8 cellular contexts compared by ENCODE assay signal in the genomic region with DNA sequence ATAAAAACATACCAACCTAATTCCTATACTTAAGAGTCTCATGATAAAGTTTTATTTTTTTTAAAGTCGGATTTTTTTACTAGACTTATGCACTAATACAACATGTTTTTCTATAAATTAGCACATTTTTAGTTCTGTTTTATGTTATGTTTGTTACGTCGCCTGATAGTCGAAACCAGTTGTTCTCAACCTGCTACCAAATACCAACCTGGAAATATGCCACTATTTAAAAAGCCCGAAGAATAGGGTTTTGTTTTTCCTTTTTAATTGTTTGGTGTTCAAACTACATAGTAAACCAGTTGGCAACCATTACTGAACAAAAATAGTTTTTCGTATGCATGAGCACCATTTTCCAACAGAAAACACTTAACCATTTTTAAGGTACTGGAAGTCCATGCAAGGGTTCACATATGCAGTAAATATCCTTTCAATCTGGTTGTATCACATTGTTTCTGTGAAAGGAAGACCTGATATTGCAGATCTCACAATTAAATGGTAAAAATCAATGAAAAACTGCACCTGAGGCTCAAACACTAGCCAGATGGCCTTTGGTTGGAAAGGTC. TPM values are rescaled to one million over a fixed set of nuclear protein-coding genes. Genes with fewer than 3 reads are reported as not detected.
DNase-seq lines count a peak whose midpoint lies in the region; ATAC-seq and TF ChIP-seq lines count a peak whose summit lies in the region.

No MANE protein-coding gene starts in this region.

- peak overlapping the region; percentile 82 to 99 (median 93) for H3K4me3 ChIP-seq in BLaER1 treated with 17β-estradiol and CSF1 and Interleukin-3, amounts not matched to agents 10 nM and 100 nM
- H3K4me3 ChIP-seq in PC-9 (peak overlapping the region; percentile 72), esophagus (ENCODE audit: low read depth in 1 of 2, low read length in 2 of 2) (peak overlapping the region; percentile 82 to 86), neutrophil (ENCODE audit: low read depth in 1 of 2, low read length in 1 of 2) (peak overlapping the region; percentile 72 to 89), OCI-LY7 (ENCODE audit: low read depth, low read length, poor library complexity, severe bottlenecking) (no peak overlapping the region)

- no peaks in the 10 kb centered on the region for H3F3A ChIP-seq in PC-9 (ENCODE audit: insufficient read depth, low read depth)

- no peak overlapping the region for H3K4me3 Mint-ChIP-seq in activated T-helper 2 cell treated with anti-CD3 and anti-CD28 coated beads, Interferon-gamma antibody, Interleukin-2, Interleukin-4, amounts not matched to agents 10 μg/mL and 5 μg/mL and 100 μg/mL, durations not matched to agents 14 hours and 24 hours and 36 hours (ENCODE audit: low read depth)

- ATAC-seq in HG03039 (IDR thresholded peaks at IDR 0.05; ENCODE audit: unreplicated experiment) = no peak

- peaks cover 7% of the 10 kb centered on the region for H3K4me1 Mint-ChIP-seq in activated T-helper 2 cell treated with anti-CD3 and anti-CD28 coated beads, Interferon-gamma antibody, Interleukin-2, Interleukin-4, amounts not matched to agents 10 μg/mL and 5 μg/mL and 100 μg/mL, durations not matched to agents 14 hours and 24 hours and 36 hours (ENCODE audit: low read depth)

- POLR2A ChIA-PET in PC-9 (lab: Charles Lee; ENCODE audit: unreplicated experiment) (no interaction called here), OCI-LY7 (lab: Charles Lee) (no interaction called here)

- peak overlapping the region; percentile 89 to 99 (median 97); a peak in 20 of 22 replicates for H3K27ac ChIP-seq in BLaER1 treated with 17β-estradiol and CSF1 and Interleukin-3, amounts not matched to agents 10 nM and 100 nM
- H3K27ac ChIP-seq in PC-9 (no peak overlapping the region), esophagus (ENCODE audit: low read depth in 2 of 2, low read length in 1 of 2) (peak overlapping the region in 1 of 2 donors; percentile 92), neutrophil (peak overlapping the region; percentile 94), OCI-LY7 (ENCODE audit: low read depth, low read length, poor library complexity, severe bottlenecking) (no peak overlapping the region)

- H3K36me3 ChIP-seq in BLaER1 treated with 17β-estradiol and CSF1 and Interleukin-3, amounts not matched to agents 10 nM and 100 nM = peaks cover 0 to 27% (median 13%) of the 10 kb centered on the region in 11 experiments; a peak in 17 of 22 replicates
- no peaks in the 10 kb centered on the region for H3K36me3 ChIP-seq in PC-9 (ENCODE audit: low read depth)
- no peaks in the 10 kb centered on the region for H3K36me3 ChIP-seq in esophagus (ENCODE audit: control insufficient read depth in 2 of 2, insufficient read depth in 2 of 2, low read length in 1 of 2)
- no peaks in the 10 kb centered on the region for H3K36me3 ChIP-seq in neutrophil
- no peaks in the 10 kb centered on the region for H3K36me3 ChIP-seq in OCI-LY7 (ENCODE audit: insufficient read depth, low read length)

- H3K9me3 ChIP-seq in BLaER1 treated with 17β-estradiol and CSF1 and Interleukin-3, amounts not matched to agents 10 nM and 100 nM (replicated peaks in 1 of 11) = peaks cover 0 to 18% (median 7%) of the 10 kb centered on the region in 11 experiments; a peak in 11 of 22 replicates
- H3K9me3 ChIP-seq in PC-9 (ENCODE audit: insufficient read depth, low read depth) = no peaks in the 10 kb centered on the region
- H3K9me3 ChIP-seq in esophagus (ENCODE audit: control insufficient read depth in 2 of 2, insufficient read depth in 1 of 2, low read depth in 1 of 2, low read length in 1 of 2) = no peaks in the 10 kb centered on the region
- H3K9me3 ChIP-seq in neutrophil = no peaks in the 10 kb centered on the region
- H3K9me3 ChIP-seq in OCI-LY7 (ENCODE audit: low read length) = no peaks in the 10 kb centered on the region

- peak overlapping the region; percentile 92 to 99 (median 97) for H3K9ac ChIP-seq in BLaER1 treated with 17β-estradiol and CSF1 and Interleukin-3, amounts not matched to agents 10 nM and 100 nM

- H3K27me3 ChIP-seq in BLaER1 treated with 17β-estradiol and CSF1 and Interleukin-3, amounts not matched to agents 10 nM and 100 nM = no peaks in the 10 kb centered on the region
- H3K27me3 ChIP-seq in PC-9 (ENCODE audit: insufficient read depth, low read depth) (no peaks in the 10 kb centered on the region), esophagus (ENCODE audit: control insufficient read depth in 1 of 2, insufficient read depth in 2 of 2, low read length in 2 of 2) (no peaks in the 10 kb centered on the region), neutrophil (peaks cover 5% of the 10 kb centered on the region)

- H3K36me3 Mint-ChIP-seq in activated T-helper 2 cell treated with anti-CD3 and anti-CD28 coated beads, Interferon-gamma antibody, Interleukin-2, Interleukin-4, amounts not matched to agents 10 μg/mL and 5 μg/mL and 100 μg/mL, durations not matched to agents 14 hours and 24 hours and 36 hours (ENCODE audit: low read depth) = peaks cover 3% of the 10 kb centered on the region

- BruUV-seq in PC-9 (replicated peaks; lab: Mats Ljungman, UMichigan) (no TSS peak), OCI-LY7 (replicated peaks; lab: Mats Ljungman, UMichigan) (no TSS peak)

- H3K9me2 ChIP-seq in PC-9 (ENCODE audit: insufficient read depth) = no peaks in the 10 kb centered on the region
- no peaks in the 10 kb centered on the region for H3K9me2 ChIP-seq in OCI-LY7 (ENCODE audit: insufficient read depth, low read length)

- TF ChIP-seq CTCF in PC-9 (conservative IDR thresholded peaks at IDR 0.05) (no peak), neutrophil (IDR thresholded peaks at IDR 0.05) (no peak), OCI-LY7 (conservative IDR thresholded peaks at IDR 0.05; ENCODE audit: low read length) (no peak)

- DNase-seq in PC-9 (no peak), OCI-LY7 (ENCODE audit: low spot score) (no peak)
- DNase-seq in effector CD8-positive, alpha-beta T cell (lab: John Stamatoyannopoulos, UW) = no peak
- no peak for DNase-seq in activated T-helper 2 cell treated with anti-CD3 and anti-CD28 coated beads, Interferon-gamma antibody, Interleukin-2, Interleukin-4, amounts not matched to agents 10 μg/mL and 5 μg/mL and 100 μg/mL, durations not matched to agents 14 hours and 24 hours and 36 hours (ENCODE audit: low spot score)

- WGBS in esophagus, 2 donors = 40 to 52% methylated on average over 6 of the region's 6 CpGs

- H3K27me3 Mint-ChIP-seq in activated T-helper 2 cell treated with anti-CD3 and anti-CD28 coated beads, Interferon-gamma antibody, Interleukin-2, Interleukin-4, amounts not matched to agents 10 μg/mL and 5 μg/mL and 100 μg/mL, durations not matched to agents 14 hours and 24 hours and 36 hours (ENCODE audit: low read depth) = peaks cover 32% of the 10 kb centered on the region

- H3K4me1 ChIP-seq in BLaER1 treated with 17β-estradiol and CSF1 and Interleukin-3, amounts not matched to agents 10 nM and 100 nM = peaks cover 32 to 69% (median 41%) of the 10 kb centered on the region in 10 experiments
- H3K4me1 ChIP-seq in PC-9 (replicated peaks; ENCODE audit: insufficient read depth) = peaks cover 19% of the 10 kb centered on the region
- no peaks in the 10 kb centered on the region for H3K4me1 ChIP-seq in esophagus (ENCODE audit: control insufficient read depth in 2 of 2, insufficient read depth in 2 of 2, low read length in 1 of 2)
- peaks cover 64 to 72% of the 10 kb centered on the region in 2 experiments for H3K4me1 ChIP-seq in neutrophil (ENCODE audit: control insufficient read depth in 1 of 2, insufficient read depth in 1 of 2, low read depth in 1 of 2, low read length in 1 of 2)
- H3K4me1 ChIP-seq in OCI-LY7 (ENCODE audit: insufficient read depth, low read length, poor library complexity, severe bottlenecking) = no peaks in the 10 kb centered on the region

- peaks cover 51% of the 10 kb centered on the region for H3K79me2 ChIP-seq in PC-9 (ENCODE audit: low read depth)
- no peaks in the 10 kb centered on the region for H3K79me2 ChIP-seq in OCI-LY7 (ENCODE audit: insufficient read depth, low read depth, low read length)

- intact Hi-C loops in PC-9 (cut with micrococcal nuclease; ENCODE audit: unreplicated experiment) = no loop called here
- intact Hi-C loops in OCI-LY7 (cut with micrococcal nuclease; ENCODE audit: unreplicated experiment) = no loop called here
- intact Hi-C loops in activated T-helper 2 cell treated with anti-CD3 and anti-CD28 coated beads, Interferon-gamma antibody, Interleukin-2, Interleukin-4, amounts not matched to agents 10 μg/mL and 5 μg/mL and 100 μg/mL, durations not matched to agents 14 hours and 24 hours and 36 hours (cut with micrococcal nuclease) = loop anchor here (5.0 kb wide), 2 partner anchors 383 to 468 kb away; a partner anchor contains a TSS

- H2AFZ ChIP-seq in PC-9 = peak overlapping the region; percentile 73; the same call in 1 of the 2 replicates
- no peak overlapping the region for H2AFZ ChIP-seq in OCI-LY7 (ENCODE audit: low read length)

- CTCF ChIA-PET in PC-9 (lab: Charles Lee) (no interaction called here), OCI-LY7 (lab: Charles Lee; ENCODE audit: unreplicated experiment) (no interaction called here)

- no peaks in the 10 kb centered on the region for H3K9me3 Mint-ChIP-seq in activated T-helper 2 cell treated with anti-CD3 and anti-CD28 coated beads, Interferon-gamma antibody, Interleukin-2, Interleukin-4, amounts not matched to agents 10 μg/mL and 5 μg/mL and 100 μg/mL, durations not matched to agents 14 hours and 24 hours and 36 hours

- peak overlapping the region; percentile 76 to 96 (median 83) for H3K4me2 ChIP-seq in BLaER1 treated with 17β-estradiol and CSF1 and Interleukin-3, amounts not matched to agents 10 nM and 100 nM
- peak overlapping the region; percentile 94 for H3K4me2 ChIP-seq in PC-9
- no peak overlapping the region for H3K4me2 ChIP-seq in OCI-LY7 (ENCODE audit: low read length)

- peaks cover 26 to 59% (median 54%) of the 10 kb centered on the region in 11 experiments for H4K20me1 ChIP-seq in BLaER1 treated with 17β-estradiol and CSF1 and Interleukin-3, amounts not matched to agents 10 nM and 100 nM
- H4K20me1 ChIP-seq in PC-9 (ENCODE audit: insufficient read depth) (no peaks in the 10 kb centered on the region), OCI-LY7 (ENCODE audit: insufficient read depth, low read length) (no peaks in the 10 kb centered on the region)

- no peak overlapping the region for H3K27ac Mint-ChIP-seq in activated T-helper 2 cell treated with anti-CD3 and anti-CD28 coated beads, Interferon-gamma antibody, Interleukin-2, Interleukin-4, amounts not matched to agents 10 μg/mL and 5 μg/mL and 100 μg/mL, durations not matched to agents 14 hours and 24 hours and 36 hours

RNA-seq across cellular contexts. Expression of a gene that starts 1.4 kb away (rescaled TPM):
- total RNA-seq in PC-9 (2021) (35.4 and 46.3 TPM in 2 replicates), OCI-LY7 (2022) (not detected in 2 replicates)
- polyA plus RNA-seq in esophagus = 10 to 100 TPM in 1 of 2 donors, 1 to 10 TPM in 1; 9.4 to 10.8 TPM
- not detected in 2 replicates for total RNA-seq in OCI-LY7 (2014; rRNA removed; shearing (Covaris generic))
- total RNA-seq in activated T-helper 2 cell treated with anti-CD3 and anti-CD28 coated beads, Interferon-gamma antibody, Interleukin-2, Interleukin-4, amounts not matched to agents 10 μg/mL and 5 μg/mL and 100 μg/mL, durations not matched to agents 14 hours and 24 hours and 36 hours = 0.48 and 0.80 TPM in 2 replicates

Comparison
In these comparisons a context has a peak if more than half of its experiments do, and no peak if none do; other contexts are left out.
1. H3K27ac ChIP-seq: peak in BLaER1 treated with 17β-estradiol and CSF1 and Interleukin-3, amounts not matched to agents 10 nM and 100 nM (11 of 11) and neutrophil (single experiment); none in PC-9 (single experiment) and OCI-LY7 (single experiment).
2. RNA of a gene that starts 1.4 kb away (total RNA-seq): 35.4 to 46.3 TPM in PC-9; 0.48 to 0.80 TPM in activated T-helper 2 cell treated with anti-CD3 and anti-CD28 coated beads, Interferon-gamma antibody, Interleukin-2, Interleukin-4, amounts not matched to agents 10 μg/mL and 5 μg/mL and 100 μg/mL, durations not matched to agents 14 hours and 24 hours and 36 hours and not detected in OCI-LY7; every median in the first group is over 10 times any median in the second.